Comparison of ENCODE assay signal across 24 cellular contexts in genomic region chr5:75192264-75192663, GRCh38. TPM values are rescaled to one million over a fixed set of nuclear protein-coding genes. Genes with fewer than 3 reads are reported as not detected.
DNase-seq lines count a peak whose midpoint lies in the region; ATAC-seq and TF ChIP-seq lines count a peak whose summit lies in the region.
"Had no signal": no experiment of that assay in that cellular context is flagged by ENCODE, and none has a peak within 500 bp of the region (broad histone marks: within the 10 kb centered on the region; RNA-seq: fewer than 3 reads in every experiment).

No MANE protein-coding gene starts in this region.

- peak overlapping the region; percentile 28 for H3K27ac Mint-ChIP-seq in activated naive CD8-positive, alpha-beta T cell
- no peak overlapping the region for H3K27ac Mint-ChIP-seq in activated naive CD8-positive, alpha-beta T cell treated with anti-CD3 and anti-CD28 coated beads for 36 hours
- no peak overlapping the region for H3K27ac Mint-ChIP-seq in activated naive CD8-positive, alpha-beta T cell treated with anti-CD3 and anti-CD28 coated beads, Interleukin-2, amount 50 U/mL, for 24 hours
- H3K27ac Mint-ChIP-seq: CD14-positive monocyte; CD4-positive, alpha-beta T cell; GM23338; H9 had no signal

- peak overlapping the region; percentile 30 for H3K4me2 ChIP-seq in OCI-LY3 (ENCODE audit: low read length)
- H3K4me2 ChIP-seq: A549; BLaER1 treated with 17β-estradiol and CSF1 and Interleukin-3, amounts not matched to agents 10 nM and 100 nM; GM23338 had no signal

- no peaks in the 10 kb centered on the region for H3K79me2 ChIP-seq in OCI-LY3 (ENCODE audit: low read length)

- no peaks in the 10 kb centered on the region for H3K27me3 Mint-ChIP-seq in activated T-cell treated with anti-CD3 and anti-CD28 coated beads, Interleukin-2, amount 50 U/mL, for 4 hours (ENCODE audit: low read depth)
- no peaks in the 10 kb centered on the region for H3K27me3 Mint-ChIP-seq in activated naive CD8-positive, alpha-beta T cell
- H3K27me3 Mint-ChIP-seq in activated naive CD8-positive, alpha-beta T cell treated with anti-CD3 and anti-CD28 coated beads for 36 hours = no peaks in the 10 kb centered on the region
- H3K27me3 Mint-ChIP-seq in activated naive CD8-positive, alpha-beta T cell treated with anti-CD3 and anti-CD28 coated beads, Interleukin-2, amount 50 U/mL, for 24 hours = no peaks in the 10 kb centered on the region
- H3K27me3 Mint-ChIP-seq: CD4-positive, alpha-beta T cell; CD8-positive, alpha-beta memory T cell had no signal

- no peaks in the 10 kb centered on the region for H3K9me3 Mint-ChIP-seq in activated T-cell treated with anti-CD3 and anti-CD28 coated beads, Interleukin-2, amount 50 U/mL, for 4 hours
- H3K9me3 Mint-ChIP-seq in activated naive CD8-positive, alpha-beta T cell (ENCODE audit: low read depth) = no peaks in the 10 kb centered on the region
- H3K9me3 Mint-ChIP-seq in activated naive CD8-positive, alpha-beta T cell treated with anti-CD3 and anti-CD28 coated beads for 36 hours = no peaks in the 10 kb centered on the region
- H3K9me3 Mint-ChIP-seq in activated naive CD8-positive, alpha-beta T cell treated with anti-CD3 and anti-CD28 coated beads, Interleukin-2, amount 50 U/mL, for 24 hours = no peaks in the 10 kb centered on the region
- H3K9me3 Mint-ChIP-seq: CD14-positive monocyte; CD4-positive, alpha-beta T cell; CD8-positive, alpha-beta memory T cell; GM23338; H9 had no signal

- no peak for TF ChIP-seq CTCF in OCI-LY3 (IDR thresholded peaks at IDR 0.05; ENCODE audit: low read depth, low read length)

- H3K36me3 Mint-ChIP-seq in activated T-cell treated with anti-CD3 and anti-CD28 coated beads, Interleukin-2, amount 50 U/mL, for 4 hours (ENCODE audit: insufficient read depth) = peaks cover 2% of the 10 kb centered on the region
- H3K36me3 Mint-ChIP-seq in activated naive CD8-positive, alpha-beta T cell = peaks cover 4% of the 10 kb centered on the region
- H3K36me3 Mint-ChIP-seq in activated naive CD8-positive, alpha-beta T cell treated with anti-CD3 and anti-CD28 coated beads for 36 hours = no peaks in the 10 kb centered on the region
- peaks cover 2% of the 10 kb centered on the region for H3K36me3 Mint-ChIP-seq in activated naive CD8-positive, alpha-beta T cell treated with anti-CD3 and anti-CD28 coated beads, Interleukin-2, amount 50 U/mL, for 24 hours (ENCODE audit: low read depth)
- H3K36me3 Mint-ChIP-seq: CD14-positive monocyte had no signal

- no peak overlapping the region for H3K4me3 Mint-ChIP-seq in activated T-cell treated with anti-CD3 and anti-CD28 coated beads, Interleukin-2, amount 50 U/mL, for 4 hours
- peak overlapping the region; percentile 15 for H3K4me3 Mint-ChIP-seq in activated naive CD8-positive, alpha-beta T cell
- H3K4me3 Mint-ChIP-seq in activated naive CD8-positive, alpha-beta T cell treated with anti-CD3 and anti-CD28 coated beads for 36 hours = no peak overlapping the region
- H3K4me3 Mint-ChIP-seq in activated naive CD8-positive, alpha-beta T cell treated with anti-CD3 and anti-CD28 coated beads, Interleukin-2, amount 50 U/mL, for 24 hours = no peak overlapping the region
- H3K4me3 Mint-ChIP-seq: CD14-positive monocyte; CD4-positive, alpha-beta T cell; CD8-positive, alpha-beta memory T cell; GM23338; H9 had no signal

- peaks cover 13% of the 10 kb centered on the region for H3K4me1 Mint-ChIP-seq in activated T-cell treated with anti-CD3 and anti-CD28 coated beads, Interleukin-2, amount 50 U/mL, for 4 hours (ENCODE audit: low read depth)
- peaks cover 19% of the 10 kb centered on the region for H3K4me1 Mint-ChIP-seq in activated naive CD8-positive, alpha-beta T cell (ENCODE audit: low read depth)
- H3K4me1 Mint-ChIP-seq in activated naive CD8-positive, alpha-beta T cell treated with anti-CD3 and anti-CD28 coated beads for 36 hours = peaks cover 20% of the 10 kb centered on the region
- H3K4me1 Mint-ChIP-seq in activated naive CD8-positive, alpha-beta T cell treated with anti-CD3 and anti-CD28 coated beads, Interleukin-2, amount 50 U/mL, for 24 hours = peaks cover 25% of the 10 kb centered on the region
- H3K4me1 Mint-ChIP-seq: CD14-positive monocyte; CD8-positive, alpha-beta memory T cell; GM23338; H9 had no signal

- H3K4me1 ChIP-seq in OCI-LY3 (ENCODE audit: low read length) = peaks cover 17% of the 10 kb centered on the region
- H3K4me1 ChIP-seq: A549; BE2C; BLaER1 treated with 17β-estradiol and CSF1 and Interleukin-3, amounts not matched to agents 10 nM and 100 nM had no signal

- no peaks in the 10 kb centered on the region for H4K20me1 ChIP-seq in OCI-LY3 (ENCODE audit: insufficient read depth, low read length)
- H4K20me1 ChIP-seq: BLaER1 treated with 17β-estradiol and CSF1 and Interleukin-3, amounts not matched to agents 10 nM and 100 nM had no signal

- H3K36me3 ChIP-seq in OCI-LY3 (replicated peaks; ENCODE audit: low read depth, low read length) = no peaks in the 10 kb centered on the region
- H3K36me3 ChIP-seq: BE2C; BLaER1 treated with 17β-estradiol and CSF1 and Interleukin-3, amounts not matched to agents 10 nM and 100 nM had no signal

- ATAC-seq in activated T-cell treated with anti-CD3 and anti-CD28 coated beads, Interleukin-2, amount 50 U/mL, for 4 hours = peak; percentile 37 to 43
- peak; percentile 66 for ATAC-seq in activated naive CD8-positive, alpha-beta T cell treated with anti-CD3 and anti-CD28 coated beads, Interleukin-2, amount 50 U/mL, for 24 hours
- ATAC-seq in HG03095 (IDR thresholded peaks at IDR 0.05; ENCODE audit: unreplicated experiment) = no peak
- ATAC-seq: A549, GM12878, GM23338, HCT116 had no signal

- no peak overlapping the region for H2AFZ ChIP-seq in OCI-LY3 (ENCODE audit: low read depth, low read length)
- H2AFZ ChIP-seq: GM23338 had no signal

- no peak for DNase-seq in activated T-cell treated with anti-CD3 and anti-CD28 coated beads, Interleukin-2, amount 50 U/mL, for 4 hours
- no peak for DNase-seq in activated T-cell treated with anti-CD3 and anti-CD28 coated beads, Interleukin-2, amount 50 U/mL, for 1 hour
- DNase-seq in activated naive CD8-positive, alpha-beta T cell treated with anti-CD3 and anti-CD28 coated beads for 36 hours = no peak
- DNase-seq in activated naive CD8-positive, alpha-beta T cell treated with anti-CD3 and anti-CD28 coated beads, Interleukin-2, amount 50 U/mL, for 24 hours = no peak
- DNase-seq: 8988T; ACHN; AML-193; BE2C; CD4-positive, alpha-beta T cell; CD8-positive, alpha-beta memory T cell; DMS 273 treated with DMSO at 0.1 percent for 48 hours; DMS79; EL; GDM1; H9 had no signal

- no peaks in the 10 kb centered on the region for H3K9me3 ChIP-seq in OCI-LY3 (ENCODE audit: insufficient read depth, low read length)
- H3K9me3 ChIP-seq: A549; BE2C; BLaER1 treated with 17β-estradiol and CSF1 and Interleukin-3, amounts not matched to agents 10 nM and 100 nM had no signal

- H3K4me3 ChIP-seq in OCI-LY3 (ENCODE audit: low read length) = peak overlapping the region; percentile 1; the same call in 1 of the 2 replicates
- H3K4me3 ChIP-seq: A549; BLaER1 treated with 17β-estradiol and CSF1 and Interleukin-3, amounts not matched to agents 10 nM and 100 nM; GM12878; GM23338 had no signal

- H3K27me3 ChIP-seq in OCI-LY3 (ENCODE audit: low read depth, low read length) = no peaks in the 10 kb centered on the region
- H3K27me3 ChIP-seq: BLaER1 treated with 17β-estradiol and CSF1 and Interleukin-3, amounts not matched to agents 10 nM and 100 nM had no signal

- no peak overlapping the region for H3K9ac ChIP-seq in OCI-LY3 (ENCODE audit: low read length)
- H3K9ac ChIP-seq: BLaER1 treated with 17β-estradiol and CSF1 and Interleukin-3, amounts not matched to agents 10 nM and 100 nM had no signal

- H3K27ac ChIP-seq in OCI-LY3 (ENCODE audit: low read length) = no peak overlapping the region
- H3K27ac ChIP-seq: A549; BLaER1 treated with 17β-estradiol and CSF1 and Interleukin-3, amounts not matched to agents 10 nM and 100 nM had no signal

RNA-seq across cellular contexts. Expression of gene ANKRD31, which starts 44.4 kb away (rescaled TPM):
- under 1 TPM; 0.37 to 0.56 (median 0.41) TPM for total RNA-seq in activated T-cell treated with anti-CD3 and anti-CD28 coated beads, Interleukin-2, amount 50 U/mL, for 4 hours
- total RNA-seq in activated naive CD8-positive, alpha-beta T cell treated with anti-CD3 and anti-CD28 coated beads for 36 hours = under 1 TPM; 0.76 to 0.99 TPM
